In the genomic region with DNA sequence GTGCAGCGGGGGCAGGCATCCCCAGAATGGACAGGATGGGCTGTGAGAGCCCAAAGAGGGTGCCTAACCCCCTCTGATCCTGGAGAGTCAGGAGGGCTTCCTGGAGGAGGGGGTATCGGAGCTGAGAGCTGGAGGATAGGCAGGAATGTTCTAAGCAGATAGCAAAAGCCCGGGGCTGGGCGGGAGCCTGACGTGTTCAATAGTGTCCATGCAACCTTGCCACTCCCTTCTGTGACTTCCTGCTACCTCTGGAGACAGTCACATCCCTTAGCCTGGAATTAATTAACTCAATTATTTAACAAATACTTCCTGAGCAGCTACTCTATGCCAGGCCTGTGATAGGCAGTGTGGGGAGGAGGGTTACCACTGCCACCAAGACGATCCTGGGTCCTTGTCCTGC, we compare ENCODE assay signal across 10 cellular contexts. TPM values are rescaled to one million over a fixed set of nuclear protein-coding genes. Genes with fewer than 3 reads are reported as not detected.
DNase-seq lines count a peak whose midpoint lies in the region; ATAC-seq and TF ChIP-seq lines count a peak whose summit lies in the region.
"Had no signal": no experiment of that assay in that cellular context is flagged by ENCODE, and none has a peak within 500 bp of the region (broad histone marks: within the 10 kb centered on the region; RNA-seq: fewer than 3 reads in every experiment).

No MANE protein-coding gene starts in this region.

- H3K27me3 ChIP-seq in spleen (replicated peaks in 1 of 7), result no peaks in the 10 kb centered on the region
- H3K27me3 ChIP-seq: right atrium auricular region had no signal

- WGBS in spleen, 5 donors, result 78 to 84% (median 81%) methylated on average over 6 of the region's 6 CpGs

- no peak overlapping the region for H3K9ac ChIP-seq in SK-N-MC (ENCODE audit: insufficient read length)

- no peak for DNase-seq in SK-N-MC (ENCODE audit: low read depth, low spot score)
- peak; percentile 35 for DNase-seq in kidney tubule cell (ENCODE audit: low spot score)
- no peak for DNase-seq in spleen
- DNase-seq in cortex of kidney (lab: John Stamatoyannopoulos, UW), result no peak
- DNase-seq in T1000 (lab: John Stamatoyannopoulos, UW), result no peak
- DNase-seq: NK-92 treated with Interleukin-12 subunit alpha and Interleukin-12 subunit beta, amount 100 ng/mL, for 24 hours had no signal

- H3K4me3 ChIP-seq in SK-N-MC (no peak overlapping the region), spleen (no peak overlapping the region)
- H3K4me3 ChIP-seq: right atrium auricular region had no signal

- H3K9me3 ChIP-seq in SK-N-MC (ENCODE audit: low read depth, low read length) (no peaks in the 10 kb centered on the region), spleen (no peaks in the 10 kb centered on the region)
- H3K9me3 ChIP-seq: right atrium auricular region had no signal

- intact Hi-C loops in spleen (cut with DNase I; ENCODE audit: low total_unique reads), result loop anchor here (2.0 kb wide), 1 partner anchor 83 kb away; no protein-coding TSS in a partner anchor

- peaks cover 25% of the 10 kb centered on the region for H3K36me3 ChIP-seq in SK-N-MC (ENCODE audit: insufficient read depth, low read length)
- H3K36me3 ChIP-seq in spleen, result peaks cover 5 to 87% (median 54%) of the 10 kb centered on the region in 6 donors

- TF ChIP-seq POLR2A in spleen (IDR thresholded peaks at IDR 0.05), result no peak

- no peak for ATAC-seq in HG03280 (IDR thresholded peaks at IDR 0.05; ENCODE audit: unreplicated experiment)
- ATAC-seq in GM19324 (IDR thresholded peaks at IDR 0.05; ENCODE audit: low FRiP score, unreplicated experiment), result no peak

- peaks cover 10 to 46% (median 27%) of the 10 kb centered on the region in 6 donors for H3K4me1 ChIP-seq in spleen

- H3K27ac ChIP-seq in C4-2B, result peak overlapping the region; percentile 60
- H3K27ac ChIP-seq in SK-N-MC, result peak overlapping the region; percentile 22; the same call in 1 of the 2 replicates
- peak overlapping the region in 6 of 8 donors; percentile 29 to 76 (median 56) for H3K27ac ChIP-seq in spleen

- no peak for TF ChIP-seq CTCF in C4-2B (conservative IDR thresholded peaks at IDR 0.05)
- no peak for TF ChIP-seq CTCF in spleen (IDR thresholded peaks at IDR 0.05 in 8 of 11, conservative IDR thresholded peaks at IDR 0.05 in 3 of 11)

RNA-seq across cellular contexts. Expression of a gene that starts 10.9 kb away (rescaled TPM):
- total RNA-seq in spleen, result 100 to 1,000 TPM in 4 of 7 donors, 10 to 100 TPM in 3; 58.0 to 144 (median 116) TPM
- polyA plus RNA-seq in spleen, result 100 to 1,000 TPM in 2 of 3 donors, 10 to 100 TPM in 1; 69.3 to 145 (median 104) TPM

RNA-seq across cellular contexts. Expression of a gene that starts 21.0 kb away (rescaled TPM):
- total RNA-seq in spleen, result 10 to 100 TPM; 26.0 to 49.4 (median 42.9) TPM
- polyA plus RNA-seq in spleen, result 10 to 100 TPM in 1 of 3 donors, 1 to 10 TPM in 2; 2.3 to 10.8 (median 3.0) TPM

RNA-seq across cellular contexts. Expression of a gene that starts 51.4 kb away (rescaled TPM):
- 10 to 100 TPM; 45.1 to 62.8 (median 49.8) TPM for total RNA-seq in spleen
- 10 to 100 TPM; 13.2 to 29.5 (median 23.0) TPM for polyA plus RNA-seq in spleen
